Comparison of ENCODE assay signal across 8 cellular contexts in the genomic region with DNA sequence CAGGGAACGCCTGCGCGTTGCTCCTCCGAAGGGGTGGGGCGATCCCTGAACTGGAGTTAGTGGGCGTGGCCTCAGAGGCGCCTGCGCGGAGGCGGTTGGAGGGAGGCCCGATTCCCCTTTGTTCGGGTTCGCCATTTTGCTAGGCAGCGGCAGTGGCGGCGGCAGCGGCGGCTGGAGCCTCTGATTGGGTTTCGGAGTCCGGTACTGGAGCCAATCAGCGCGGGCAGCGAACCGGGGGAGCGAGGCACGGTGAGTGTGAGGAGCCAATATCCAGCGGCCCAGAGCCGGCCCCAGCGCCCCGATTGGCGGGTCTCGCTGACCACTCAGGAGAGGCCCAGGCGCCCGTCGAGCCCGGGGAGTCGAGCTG. TPM values are rescaled to one million over a fixed set of nuclear protein-coding genes. Genes with fewer than 3 reads are reported as not detected.
A peak's percentile ranks its signal among the peaks of the same experiment; 100 is the strongest.
DNase-seq lines count a peak whose midpoint lies in the region; ATAC-seq and TF ChIP-seq lines count a peak whose summit lies in the region.

A gene (plus strand): TSS at position 139 of the 367 bp plus-strand sequence. CDS start 6,116 bp downstream, outside the sequence.

- H3K36me3 Mint-ChIP-seq in stimulated activated naive CD8-positive, alpha-beta T cell treated with anti-CD3 and anti-CD28 coated beads, Interleukin-15, Interleukin-2, amounts not matched to agents 100 ng/mL and 50 ng/mL, for 24 hours (ENCODE audit: low read depth): peaks cover 48% of the 10 kb centered on the region

- TF ChIP-seq RAD21 in liver (IDR thresholded peaks at IDR 0.05): no peak

- H3K27ac Mint-ChIP-seq in stimulated activated naive CD8-positive, alpha-beta T cell treated with anti-CD3 and anti-CD28 coated beads, Interleukin-15, Interleukin-2, amounts not matched to agents 100 ng/mL and 50 ng/mL, for 24 hours: peak within 1 kb of the TSS; percentile 95

- H3K36me3 ChIP-seq in DND-41 (ENCODE audit: insufficient read depth, low read length): peaks cover 59% of the 10 kb centered on the region
- peaks cover 0 to 7% (median 3%) of the 10 kb centered on the region in 4 donors for H3K36me3 ChIP-seq in liver (ENCODE audit: control insufficient read depth in 4 of 4, insufficient read depth in 3 of 4, low read depth in 1 of 4, low read length in 3 of 4)

- H3K79me2 ChIP-seq in DND-41 (ENCODE audit: insufficient read depth, low read length): peaks cover 61% of the 10 kb centered on the region

- H3K27me3 ChIP-seq in DND-41 (ENCODE audit: insufficient read depth, low read length, poor library complexity) (no peaks in the 10 kb centered on the region), liver (ENCODE audit: control insufficient read depth in 4 of 4, insufficient read depth in 4 of 4, low read length in 3 of 4) (no peaks in the 10 kb centered on the region)

- under 1% methylated on average over 37 of the region's 37 CpGs for WGBS in liver

- H4K20me1 ChIP-seq in DND-41 (ENCODE audit: insufficient read depth, low read length): peaks cover 32% of the 10 kb centered on the region

- DNase-seq in DND-41: peak; percentile 100
- peak; percentile 92 for DNase-seq in HPDE6-E6E7 (ENCODE audit: extremely low spot score)
- DNase-seq in T1000 (lab: John Stamatoyannopoulos, UW): peak; percentile 100
- DNase-seq in cortex of kidney (lab: John Stamatoyannopoulos, UW): peak; percentile 83
- DNase-seq in NCI-H524 (lab: John Stamatoyannopoulos, UW): no peak

- H3K9ac ChIP-seq in DND-41 (ENCODE audit: low read depth, low read length) (peak within 1 kb of the TSS; percentile 100), liver (ENCODE audit: low read depth in 1 of 2, low read length in 2 of 2) (peak within 1 kb of the TSS; percentile 98 to 99)

- H3K9me3 Mint-ChIP-seq in stimulated activated naive CD8-positive, alpha-beta T cell treated with anti-CD3 and anti-CD28 coated beads, Interleukin-15, Interleukin-2, amounts not matched to agents 100 ng/mL and 50 ng/mL, for 24 hours: no peaks in the 10 kb centered on the region

- H3K9me3 ChIP-seq in DND-41 (ENCODE audit: insufficient read depth, low read length, severe bottlenecking) (no peaks in the 10 kb centered on the region), liver (ENCODE audit: control insufficient read depth in 4 of 4, low read length in 3 of 4) (no peaks in the 10 kb centered on the region)

- H3K4me3 ChIP-seq in DND-41 (ENCODE audit: low read depth in 1 of 2, low read length in 2 of 2) (peak within 1 kb of the TSS; percentile 69 to 91), liver (ENCODE audit: low read depth in 1 of 3, low read length in 3 of 3) (peak within 1 kb of the TSS; percentile 84 to 93 (median 84))

- peak; percentile 74 for ATAC-seq in DND-41 (ENCODE audit: insufficient read depth, low read depth)
- peak; percentile 61 for ATAC-seq in GM21423 (IDR thresholded peaks at IDR 0.05; ENCODE audit: unreplicated experiment)

- H3K4me2 ChIP-seq in DND-41 (ENCODE audit: insufficient read depth, low read length): peak within 1 kb of the TSS; percentile 90

- H3K4me1 ChIP-seq in DND-41 (ENCODE audit: insufficient read depth, low read length) (peaks cover 49% of the 10 kb centered on the region), liver (ENCODE audit: control insufficient read depth in 4 of 4, insufficient read depth in 4 of 4, low read length in 3 of 4) (peaks cover 1 to 42% (median 34%) of the 10 kb centered on the region in 4 donors)

- peak within 1 kb of the TSS; percentile 93 for H3K4me3 Mint-ChIP-seq in stimulated activated naive CD8-positive, alpha-beta T cell treated with anti-CD3 and anti-CD28 coated beads, Interleukin-15, Interleukin-2, amounts not matched to agents 100 ng/mL and 50 ng/mL, for 24 hours

- peaks cover 60% of the 10 kb centered on the region for H3K4me1 Mint-ChIP-seq in stimulated activated naive CD8-positive, alpha-beta T cell treated with anti-CD3 and anti-CD28 coated beads, Interleukin-15, Interleukin-2, amounts not matched to agents 100 ng/mL and 50 ng/mL, for 24 hours (ENCODE audit: low read depth)

- peak within 1 kb of the TSS; percentile 78 for H2AFZ ChIP-seq in DND-41 (ENCODE audit: low read depth, low read length)

- TF ChIP-seq CTCF in DND-41 (IDR thresholded peaks at IDR 0.05; ENCODE audit: borderline replicate concordance, extremely low read depth, low read length, poor library complexity, severe bottlenecking): no peak
- no peak for TF ChIP-seq CTCF in liver (IDR thresholded peaks at IDR 0.05; ENCODE audit: low read depth, low read length, missing input control)

- peak within 1 kb of the TSS; percentile 89 for H3K27ac ChIP-seq in DND-41 (ENCODE audit: low read length)
- H3K27ac ChIP-seq in liver (ENCODE audit: low read depth in 1 of 2, low read length in 2 of 2): peak within 1 kb of the TSS; percentile 99 to 100

- H3K27me3 Mint-ChIP-seq in stimulated activated naive CD8-positive, alpha-beta T cell treated with anti-CD3 and anti-CD28 coated beads, Interleukin-15, Interleukin-2, amounts not matched to agents 100 ng/mL and 50 ng/mL, for 24 hours: no peaks in the 10 kb centered on the region

TF ChIP-seq in liver, 16 proteins besides CTCF, POLR2A, EP300 and RAD21:
- peak; percentile 77 for TF ChIP-seq SP1 (IDR thresholded peaks at IDR 0.05)
- no peak for TF ChIP-seq FOXA2 (IDR thresholded peaks at IDR 0.05)
- TF ChIP-seq TAF1 (conservative IDR thresholded peaks at IDR 0.05): no peak
- TF ChIP-seq JUND (IDR thresholded peaks at IDR 0.05): no peak
- TF ChIP-seq GABPA (IDR thresholded peaks at IDR 0.05 in 1 of 2, conservative IDR thresholded peaks at IDR 0.05 in 1 of 2): no peak
- TF ChIP-seq YY1 (IDR thresholded peaks at IDR 0.05): peak; percentile 94
- TF ChIP-seq, protein P1, sequence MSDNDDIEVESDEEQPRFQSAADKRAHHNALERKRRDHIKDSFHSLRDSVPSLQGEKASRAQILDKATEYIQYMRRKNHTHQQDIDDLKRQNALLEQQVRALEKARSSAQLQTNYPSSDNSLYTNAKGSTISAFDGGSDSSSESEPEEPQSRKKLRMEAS (IDR thresholded peaks at IDR 0.05): no peak
- no peak for TF ChIP-seq HNF4G (IDR thresholded peaks at IDR 0.05)
- TF ChIP-seq, protein P2, sequence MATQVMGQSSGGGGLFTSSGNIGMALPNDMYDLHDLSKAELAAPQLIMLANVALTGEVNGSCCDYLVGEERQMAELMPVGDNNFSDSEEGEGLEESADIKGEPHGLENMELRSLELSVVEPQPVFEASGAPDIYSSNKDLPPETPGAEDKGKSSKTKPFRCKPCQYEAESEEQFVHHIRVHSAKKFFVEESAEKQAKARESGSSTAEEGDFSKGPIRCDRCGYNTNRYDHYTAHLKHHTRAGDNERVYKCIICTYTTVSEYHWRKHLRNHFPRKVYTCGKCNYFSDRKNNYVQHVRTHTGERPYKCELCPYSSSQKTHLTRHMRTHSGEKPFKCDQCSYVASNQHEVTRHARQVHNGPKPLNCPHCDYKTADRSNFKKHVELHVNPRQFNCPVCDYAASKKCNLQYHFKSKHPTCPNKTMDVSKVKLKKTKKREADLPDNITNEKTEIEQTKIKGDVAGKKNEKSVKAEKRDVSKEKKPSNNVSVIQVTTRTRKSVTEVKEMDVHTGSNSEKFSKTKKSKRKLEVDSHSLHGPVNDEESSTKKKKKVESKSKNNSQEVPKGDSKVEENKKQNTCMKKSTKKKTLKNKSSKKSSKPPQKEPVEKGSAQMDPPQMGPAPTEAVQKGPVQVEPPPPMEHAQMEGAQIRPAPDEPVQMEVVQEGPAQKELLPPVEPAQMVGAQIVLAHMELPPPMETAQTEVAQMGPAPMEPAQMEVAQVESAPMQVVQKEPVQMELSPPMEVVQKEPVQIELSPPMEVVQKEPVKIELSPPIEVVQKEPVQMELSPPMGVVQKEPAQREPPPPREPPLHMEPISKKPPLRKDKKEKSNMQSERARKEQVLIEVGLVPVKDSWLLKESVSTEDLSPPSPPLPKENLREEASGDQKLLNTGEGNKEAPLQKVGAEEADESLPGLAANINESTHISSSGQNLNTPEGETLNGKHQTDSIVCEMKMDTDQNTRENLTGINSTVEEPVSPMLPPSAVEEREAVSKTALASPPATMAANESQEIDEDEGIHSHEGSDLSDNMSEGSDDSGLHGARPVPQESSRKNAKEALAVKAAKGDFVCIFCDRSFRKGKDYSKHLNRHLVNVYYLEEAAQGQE (IDR thresholded peaks at IDR 0.05): no peak
- no peak for TF ChIP-seq RXRA (IDR thresholded peaks at IDR 0.05)
- no peak for TF ChIP-seq HNF4A (conservative IDR thresholded peaks at IDR 0.05)
- TF ChIP-seq, protein P3, sequence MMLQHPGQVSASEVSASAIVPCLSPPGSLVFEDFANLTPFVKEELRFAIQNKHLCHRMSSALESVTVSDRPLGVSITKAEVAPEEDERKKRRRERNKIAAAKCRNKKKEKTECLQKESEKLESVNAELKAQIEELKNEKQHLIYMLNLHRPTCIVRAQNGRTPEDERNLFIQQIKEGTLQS (IDR thresholded peaks at IDR 0.05): no peak
- TF ChIP-seq NR2F2 (IDR thresholded peaks at IDR 0.05): no peak
- TF ChIP-seq, protein P4, sequence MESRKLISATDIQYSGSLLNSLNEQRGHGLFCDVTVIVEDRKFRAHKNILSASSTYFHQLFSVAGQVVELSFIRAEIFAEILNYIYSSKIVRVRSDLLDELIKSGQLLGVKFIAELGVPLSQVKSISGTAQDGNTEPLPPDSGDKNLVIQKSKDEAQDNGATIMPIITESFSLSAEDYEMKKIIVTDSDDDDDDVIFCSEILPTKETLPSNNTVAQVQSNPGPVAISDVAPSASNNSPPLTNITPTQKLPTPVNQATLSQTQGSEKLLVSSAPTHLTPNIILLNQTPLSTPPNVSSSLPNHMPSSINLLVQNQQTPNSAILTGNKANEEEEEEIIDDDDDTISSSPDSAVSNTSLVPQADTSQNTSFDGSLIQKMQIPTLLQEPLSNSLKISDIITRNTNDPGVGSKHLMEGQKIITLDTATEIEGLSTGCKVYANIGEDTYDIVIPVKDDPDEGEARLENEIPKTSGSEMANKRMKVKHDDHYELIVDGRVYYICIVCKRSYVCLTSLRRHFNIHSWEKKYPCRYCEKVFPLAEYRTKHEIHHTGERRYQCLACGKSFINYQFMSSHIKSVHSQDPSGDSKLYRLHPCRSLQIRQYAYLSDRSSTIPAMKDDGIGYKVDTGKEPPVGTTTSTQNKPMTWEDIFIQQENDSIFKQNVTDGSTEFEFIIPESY (IDR thresholded peaks at IDR 0.05): no peak
- TF ChIP-seq EGR1 (IDR thresholded peaks at IDR 0.05; ENCODE audit: low read depth in 2 of 2): no peak
- no peak for TF ChIP-seq FOXA1 (IDR thresholded peaks at IDR 0.05)

RNA-seq across cellular contexts. Expression of the gene that starts here (rescaled TPM):
- 10 to 100 TPM; 15.1 to 28.4 TPM for total RNA-seq in liver
- polyA plus RNA-seq in liver: 1 to 10 TPM; 2.2 to 5.1 TPM

Comparison
In these comparisons a context has a peak if more than half of its experiments do, and no peak if none do; other contexts are left out.
1. DNase-seq: peak in DND-41 (single experiment), HPDE6-E6E7 (single experiment), T1000 (single experiment) and cortex of kidney (single experiment); none in NCI-H524 (0 of 2).